1 cellular context compared by ENCODE assay signal in the genomic region with DNA sequence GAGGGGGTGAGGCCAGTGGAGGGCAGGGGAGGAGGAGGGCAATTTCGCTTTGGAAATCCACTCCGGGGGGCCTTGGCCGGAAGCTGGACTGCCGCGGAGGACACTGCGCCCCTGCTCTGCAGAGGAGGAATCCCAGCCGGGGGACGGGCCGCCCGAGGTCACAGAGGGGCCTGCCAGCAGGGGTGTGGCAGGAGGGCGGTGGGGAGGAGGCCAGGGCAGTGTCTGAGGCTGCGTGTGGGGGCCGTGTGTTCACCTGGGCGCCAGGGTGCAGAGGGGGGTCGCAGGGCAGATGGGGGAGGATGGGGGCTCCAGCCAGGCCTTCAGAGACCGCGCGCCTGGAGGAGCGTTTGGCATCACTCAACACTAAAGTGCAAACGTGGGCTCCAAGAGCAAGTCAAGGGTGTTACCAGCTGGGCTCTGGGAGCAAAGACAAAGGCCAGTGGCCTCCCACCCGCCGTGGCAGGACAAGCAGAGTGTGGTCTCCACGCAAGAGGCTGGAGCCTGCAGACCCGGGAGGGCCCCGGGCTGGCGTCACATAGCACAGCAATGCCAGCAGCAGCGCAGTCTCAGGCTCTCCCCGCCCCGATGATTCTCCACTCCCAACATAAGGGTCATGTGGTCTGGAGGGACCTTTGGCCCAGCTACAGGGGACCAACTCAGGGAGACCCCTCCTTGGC.
TF ChIP-seq lines count a peak whose summit lies in the region.

No MANE protein-coding gene starts in this region.

TF ChIP-seq in H1, 55 proteins besides CTCF, POLR2A, EP300 and RAD21:
- TF ChIP-seq POLR2AphosphoS5 (IDR thresholded peaks at IDR 0.05; ENCODE audit: low read depth, low read length) (no peak), SP4 (IDR thresholded peaks at IDR 0.05; ENCODE audit: low read length) (no peak), SIRT6 (IDR thresholded peaks at IDR 0.05; ENCODE audit: low read length) (no peak), RXRA (IDR thresholded peaks at IDR 0.05; ENCODE audit: insufficient read depth, low read depth, low read length) (no peak), HDAC6 (IDR thresholded peaks at IDR 0.05; ENCODE audit: low read depth, low read length) (no peak), CHD2 (IDR thresholded peaks at IDR 0.05; ENCODE audit: low read length) (no peak), KDM4A (IDR thresholded peaks at IDR 0.05; ENCODE audit: low read depth, low read length, severe bottlenecking) (no peak)
- TF ChIP-seq, protein P1, sequence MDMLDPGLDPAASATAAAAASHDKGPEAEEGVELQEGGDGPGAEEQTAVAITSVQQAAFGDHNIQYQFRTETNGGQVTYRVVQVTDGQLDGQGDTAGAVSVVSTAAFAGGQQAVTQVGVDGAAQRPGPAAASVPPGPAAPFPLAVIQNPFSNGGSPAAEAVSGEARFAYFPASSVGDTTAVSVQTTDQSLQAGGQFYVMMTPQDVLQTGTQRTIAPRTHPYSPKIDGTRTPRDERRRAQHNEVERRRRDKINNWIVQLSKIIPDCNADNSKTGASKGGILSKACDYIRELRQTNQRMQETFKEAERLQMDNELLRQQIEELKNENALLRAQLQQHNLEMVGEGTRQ (IDR thresholded peaks at IDR 0.05; ENCODE audit: low read length) = no peak
- TF ChIP-seq, protein P2, sequence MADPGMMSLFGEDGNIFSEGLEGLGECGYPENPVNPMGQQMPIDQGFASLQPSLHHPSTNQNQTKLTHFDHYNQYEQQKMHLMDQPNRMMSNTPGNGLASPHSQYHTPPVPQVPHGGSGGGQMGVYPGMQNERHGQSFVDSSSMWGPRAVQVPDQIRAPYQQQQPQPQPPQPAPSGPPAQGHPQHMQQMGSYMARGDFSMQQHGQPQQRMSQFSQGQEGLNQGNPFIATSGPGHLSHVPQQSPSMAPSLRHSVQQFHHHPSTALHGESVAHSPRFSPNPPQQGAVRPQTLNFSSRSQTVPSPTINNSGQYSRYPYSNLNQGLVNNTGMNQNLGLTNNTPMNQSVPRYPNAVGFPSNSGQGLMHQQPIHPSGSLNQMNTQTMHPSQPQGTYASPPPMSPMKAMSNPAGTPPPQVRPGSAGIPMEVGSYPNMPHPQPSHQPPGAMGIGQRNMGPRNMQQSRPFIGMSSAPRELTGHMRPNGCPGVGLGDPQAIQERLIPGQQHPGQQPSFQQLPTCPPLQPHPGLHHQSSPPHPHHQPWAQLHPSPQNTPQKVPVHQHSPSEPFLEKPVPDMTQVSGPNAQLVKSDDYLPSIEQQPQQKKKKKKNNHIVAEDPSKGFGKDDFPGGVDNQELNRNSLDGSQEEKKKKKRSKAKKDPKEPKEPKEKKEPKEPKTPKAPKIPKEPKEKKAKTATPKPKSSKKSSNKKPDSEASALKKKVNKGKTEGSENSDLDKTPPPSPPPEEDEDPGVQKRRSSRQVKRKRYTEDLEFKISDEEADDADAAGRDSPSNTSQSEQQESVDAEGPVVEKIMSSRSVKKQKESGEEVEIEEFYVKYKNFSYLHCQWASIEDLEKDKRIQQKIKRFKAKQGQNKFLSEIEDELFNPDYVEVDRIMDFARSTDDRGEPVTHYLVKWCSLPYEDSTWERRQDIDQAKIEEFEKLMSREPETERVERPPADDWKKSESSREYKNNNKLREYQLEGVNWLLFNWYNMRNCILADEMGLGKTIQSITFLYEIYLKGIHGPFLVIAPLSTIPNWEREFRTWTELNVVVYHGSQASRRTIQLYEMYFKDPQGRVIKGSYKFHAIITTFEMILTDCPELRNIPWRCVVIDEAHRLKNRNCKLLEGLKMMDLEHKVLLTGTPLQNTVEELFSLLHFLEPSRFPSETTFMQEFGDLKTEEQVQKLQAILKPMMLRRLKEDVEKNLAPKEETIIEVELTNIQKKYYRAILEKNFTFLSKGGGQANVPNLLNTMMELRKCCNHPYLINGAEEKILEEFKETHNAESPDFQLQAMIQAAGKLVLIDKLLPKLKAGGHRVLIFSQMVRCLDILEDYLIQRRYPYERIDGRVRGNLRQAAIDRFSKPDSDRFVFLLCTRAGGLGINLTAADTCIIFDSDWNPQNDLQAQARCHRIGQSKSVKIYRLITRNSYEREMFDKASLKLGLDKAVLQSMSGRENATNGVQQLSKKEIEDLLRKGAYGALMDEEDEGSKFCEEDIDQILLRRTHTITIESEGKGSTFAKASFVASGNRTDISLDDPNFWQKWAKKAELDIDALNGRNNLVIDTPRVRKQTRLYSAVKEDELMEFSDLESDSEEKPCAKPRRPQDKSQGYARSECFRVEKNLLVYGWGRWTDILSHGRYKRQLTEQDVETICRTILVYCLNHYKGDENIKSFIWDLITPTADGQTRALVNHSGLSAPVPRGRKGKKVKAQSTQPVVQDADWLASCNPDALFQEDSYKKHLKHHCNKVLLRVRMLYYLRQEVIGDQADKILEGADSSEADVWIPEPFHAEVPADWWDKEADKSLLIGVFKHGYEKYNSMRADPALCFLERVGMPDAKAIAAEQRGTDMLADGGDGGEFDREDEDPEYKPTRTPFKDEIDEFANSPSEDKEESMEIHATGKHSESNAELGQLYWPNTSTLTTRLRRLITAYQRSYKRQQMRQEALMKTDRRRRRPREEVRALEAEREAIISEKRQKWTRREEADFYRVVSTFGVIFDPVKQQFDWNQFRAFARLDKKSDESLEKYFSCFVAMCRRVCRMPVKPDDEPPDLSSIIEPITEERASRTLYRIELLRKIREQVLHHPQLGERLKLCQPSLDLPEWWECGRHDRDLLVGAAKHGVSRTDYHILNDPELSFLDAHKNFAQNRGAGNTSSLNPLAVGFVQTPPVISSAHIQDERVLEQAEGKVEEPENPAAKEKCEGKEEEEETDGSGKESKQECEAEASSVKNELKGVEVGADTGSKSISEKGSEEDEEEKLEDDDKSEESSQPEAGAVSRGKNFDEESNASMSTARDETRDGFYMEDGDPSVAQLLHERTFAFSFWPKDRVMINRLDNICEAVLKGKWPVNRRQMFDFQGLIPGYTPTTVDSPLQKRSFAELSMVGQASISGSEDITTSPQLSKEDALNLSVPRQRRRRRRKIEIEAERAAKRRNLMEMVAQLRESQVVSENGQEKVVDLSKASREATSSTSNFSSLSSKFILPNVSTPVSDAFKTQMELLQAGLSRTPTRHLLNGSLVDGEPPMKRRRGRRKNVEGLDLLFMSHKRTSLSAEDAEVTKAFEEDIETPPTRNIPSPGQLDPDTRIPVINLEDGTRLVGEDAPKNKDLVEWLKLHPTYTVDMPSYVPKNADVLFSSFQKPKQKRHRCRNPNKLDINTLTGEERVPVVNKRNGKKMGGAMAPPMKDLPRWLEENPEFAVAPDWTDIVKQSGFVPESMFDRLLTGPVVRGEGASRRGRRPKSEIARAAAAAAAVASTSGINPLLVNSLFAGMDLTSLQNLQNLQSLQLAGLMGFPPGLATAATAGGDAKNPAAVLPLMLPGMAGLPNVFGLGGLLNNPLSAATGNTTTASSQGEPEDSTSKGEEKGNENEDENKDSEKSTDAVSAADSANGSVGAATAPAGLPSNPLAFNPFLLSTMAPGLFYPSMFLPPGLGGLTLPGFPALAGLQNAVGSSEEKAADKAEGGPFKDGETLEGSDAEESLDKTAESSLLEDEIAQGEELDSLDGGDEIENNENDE (IDR thresholded peaks at IDR 0.05; ENCODE audit: insufficient replicate concordance, low read length) = no peak
